Comparison of ENCODE assay signal across 1 cellular context in genomic region chr18:524496-524895, GRCh38.
TF ChIP-seq lines count a peak whose summit lies in the region.

No MANE protein-coding gene starts in this region.

TF ChIP-seq in GM23338, 12 proteins besides CTCF, POLR2A, EP300 and RAD21 (continued from another document):
- no peak for TF ChIP-seq ZNF462 (CRISPR knock-in tag; IDR thresholded peaks at IDR 0.05)
- TF ChIP-seq CREB1 (CRISPR knock-in tag; IDR thresholded peaks at IDR 0.05; ENCODE audit: low read depth): no peak
- no peak for TF ChIP-seq REST (IDR thresholded peaks at IDR 0.05; ENCODE audit: unreplicated experiment)
